8 cellular contexts compared by ENCODE assay signal in the genomic region with DNA sequence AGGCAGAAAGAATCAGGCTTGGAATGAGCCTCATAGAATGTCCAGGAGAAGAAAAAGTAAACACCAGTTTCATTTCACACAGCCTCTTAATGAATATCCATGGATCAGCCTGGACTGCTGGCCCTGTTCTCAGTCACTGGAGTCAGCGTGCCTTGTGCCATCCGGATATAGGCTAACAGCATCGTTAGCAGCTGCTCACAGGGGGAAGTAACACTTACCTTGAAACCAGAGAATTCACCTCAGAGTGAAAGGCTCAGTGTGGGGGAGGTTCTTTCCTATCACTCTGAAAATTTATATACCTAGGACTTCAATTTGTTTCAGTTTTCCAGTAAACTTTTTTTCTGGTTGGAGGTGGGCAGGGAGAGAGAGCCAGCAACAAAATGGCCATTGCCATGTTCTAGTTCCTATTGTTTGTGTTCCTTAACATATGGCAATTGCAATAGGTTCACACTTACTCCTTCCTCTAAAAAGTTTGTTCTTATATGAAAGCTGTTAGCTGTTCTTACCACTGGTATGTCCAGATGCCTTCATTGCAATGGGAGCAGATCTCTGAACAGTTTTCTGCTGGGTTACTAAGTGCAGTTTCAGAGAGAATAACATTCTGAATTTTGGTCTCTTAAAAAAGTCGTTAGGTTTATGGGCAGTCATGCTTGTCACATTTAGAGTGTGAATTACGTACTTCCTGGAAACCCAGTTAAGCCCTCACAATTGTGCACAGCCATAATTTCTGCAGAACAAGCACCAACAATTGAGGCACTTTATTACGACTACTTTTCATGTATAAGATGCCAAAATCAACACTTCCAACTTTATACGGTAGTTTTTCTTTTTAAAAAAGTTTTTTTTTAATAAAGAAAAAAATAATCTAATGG.
DNase-seq lines count a peak whose midpoint lies in the region; ATAC-seq and TF ChIP-seq lines count a peak whose summit lies in the region.

No MANE protein-coding gene starts in this region.

- H3K4me3 Mint-ChIP-seq in naive thymus-derived CD4-positive, alpha-beta T cell, result no peak overlapping the region

- CTCF ChIA-PET in naive thymus-derived CD4-positive, alpha-beta T cell (lab: Charles Lee), result no interaction called here

- peak; percentile 12 for DNase-seq in NCI-H2196 treated with DMSO at 0.1 percent for 48 hours (lab: John Stamatoyannopoulos, UW; ENCODE audit: unreplicated experiment)
- DNase-seq in naive thymus-derived CD4-positive, alpha-beta T cell, result no peak
- no peak for DNase-seq in foreskin keratinocyte
- no peak for DNase-seq in right cardiac atrium
- DNase-seq in Ammon's horn (ENCODE audit: low spot score), result no peak
- no peak for DNase-seq in ureter (ENCODE audit: low spot score)

- H3K27ac Mint-ChIP-seq in naive thymus-derived CD4-positive, alpha-beta T cell, result no peak overlapping the region

- H3K9me3 Mint-ChIP-seq in naive thymus-derived CD4-positive, alpha-beta T cell, result peaks cover 0 to 3% (median 0%) of the 10 kb centered on the region in 11 donors

- no peak for TF ChIP-seq CTCF in foreskin keratinocyte (conservative IDR thresholded peaks at IDR 0.05)

- H3K4me3 ChIP-seq in naive thymus-derived CD4-positive, alpha-beta T cell (ENCODE audit: low read length), result no peak overlapping the region
- no peak overlapping the region for H3K4me3 ChIP-seq in right cardiac atrium (ENCODE audit: low read length)

- no peaks in the 10 kb centered on the region for H3K27me3 ChIP-seq in naive thymus-derived CD4-positive, alpha-beta T cell (ENCODE audit: control insufficient read depth in 2 of 2, insufficient read depth in 2 of 2, low read length in 2 of 2)
- H3K27me3 ChIP-seq in foreskin keratinocyte, result no peaks in the 10 kb centered on the region
- H3K27me3 ChIP-seq in right cardiac atrium (ENCODE audit: control insufficient read depth, insufficient read depth), result no peaks in the 10 kb centered on the region

- peaks cover 0 to 19% of the 10 kb centered on the region in 2 donors for H3K4me1 ChIP-seq in naive thymus-derived CD4-positive, alpha-beta T cell (ENCODE audit: control insufficient read depth in 2 of 2, insufficient read depth in 2 of 2, low read length in 2 of 2)
- no peaks in the 10 kb centered on the region for H3K4me1 ChIP-seq in foreskin keratinocyte
- H3K4me1 ChIP-seq in right cardiac atrium (ENCODE audit: control insufficient read depth, insufficient read depth, low read length), result no peaks in the 10 kb centered on the region

- H3K27me3 Mint-ChIP-seq in naive thymus-derived CD4-positive, alpha-beta T cell, result peaks cover 0 to 9% (median 0%) of the 10 kb centered on the region in 5 donors

- no peaks in the 10 kb centered on the region for H3K36me3 ChIP-seq in naive thymus-derived CD4-positive, alpha-beta T cell (ENCODE audit: control insufficient read depth in 2 of 3, insufficient read depth in 3 of 3, low read length in 3 of 3)

- POLR2A ChIA-PET in naive thymus-derived CD4-positive, alpha-beta T cell (lab: Charles Lee), result interaction anchor here (0.5 kb wide), 1 partner anchor 22 kb away, joined by 9 read pairs; no protein-coding TSS in a partner anchor

- 30% methylated on average over 7 of the region's 7 CpGs for WGBS in right cardiac atrium

- peak; percentile 70 for ATAC-seq in GM19023 (IDR thresholded peaks at IDR 0.05; ENCODE audit: unreplicated experiment)
- ATAC-seq in HG02759 (IDR thresholded peaks at IDR 0.05; ENCODE audit: unreplicated experiment), result peak; percentile 88
- ATAC-seq in naive thymus-derived CD4-positive, alpha-beta T cell, result peak; percentile 76
- ATAC-seq in foreskin keratinocyte, result no peak
- no peak for ATAC-seq in right cardiac atrium

- no peaks in the 10 kb centered on the region for H3K9me3 ChIP-seq in naive thymus-derived CD4-positive, alpha-beta T cell (ENCODE audit: control insufficient read depth in 2 of 3, low read length in 3 of 3)
- H3K9me3 ChIP-seq in right cardiac atrium (ENCODE audit: control insufficient read depth, low read length), result no peaks in the 10 kb centered on the region

- no peaks in the 10 kb centered on the region for H3K36me3 Mint-ChIP-seq in naive thymus-derived CD4-positive, alpha-beta T cell

- no peak overlapping the region for H3K27ac ChIP-seq in naive thymus-derived CD4-positive, alpha-beta T cell (ENCODE audit: low read depth, low read length)
- H3K27ac ChIP-seq in foreskin keratinocyte (no peak overlapping the region), right cardiac atrium (ENCODE audit: low read length) (no peak overlapping the region)

- H3K4me1 Mint-ChIP-seq in naive thymus-derived CD4-positive, alpha-beta T cell, result no peaks in the 10 kb centered on the region

- intact Hi-C loops in naive thymus-derived CD4-positive, alpha-beta T cell (cut with micrococcal nuclease), result no loop called here
- intact Hi-C loops in right cardiac atrium (cut with DNase I), result no loop called here

Comparison
In these comparisons a context has a peak if more than half of its experiments do, and no peak if none do; other contexts are left out.
1. ATAC-seq: peak in GM19023 (single experiment), HG02759 (single experiment) and naive thymus-derived CD4-positive, alpha-beta T cell (single experiment); none in foreskin keratinocyte (single experiment) and right cardiac atrium (0 of 2).